Comparison of ENCODE assay signal across 9 cellular contexts in the genomic region with DNA sequence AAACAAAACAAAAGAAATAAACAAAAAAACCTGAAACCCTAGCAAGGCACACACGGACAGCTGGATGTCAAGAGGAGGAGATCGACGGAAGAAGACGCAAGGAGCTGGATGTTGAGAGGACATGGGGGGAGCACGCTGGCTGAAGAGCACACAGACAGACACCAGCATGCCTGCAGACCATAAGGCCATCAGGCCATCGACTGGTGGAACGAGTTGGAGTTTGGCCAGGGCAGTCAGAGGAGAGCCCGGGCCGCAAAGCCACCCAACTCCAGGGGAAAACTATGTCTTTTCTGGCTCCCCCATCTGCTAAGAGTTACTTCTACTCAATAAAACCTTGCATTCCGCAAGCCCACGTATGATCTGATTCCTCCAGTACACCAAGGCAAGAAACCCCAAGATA.
"Had no signal": no experiment of that assay in that cellular context is flagged by ENCODE, and none has a peak within 500 bp of the region (broad histone marks: within the 10 kb centered on the region; RNA-seq: fewer than 3 reads in every experiment).

No MANE protein-coding gene starts in this region.

- H3K36me3 Mint-ChIP-seq: IgD-negative memory B cell had no signal

- ATAC-seq: HepG2, K562 had no signal

- H3K27me3 Mint-ChIP-seq: IgD-negative memory B cell had no signal

- H3K4me3 ChIP-seq: K562 had no signal

- DNase-seq: IMR-90, KBM-7, KG1 had no signal

- H3K27ac ChIP-seq: HL-60, KMS-11 had no signal

- H3K4me3 Mint-ChIP-seq: IgD-negative memory B cell had no signal

- H3K4me2 ChIP-seq: KMS-11 had no signal

- H3K27ac Mint-ChIP-seq: IgD-negative memory B cell had no signal

- H3K9ac ChIP-seq: KMS-11 had no signal

- FAIRE-seq: HepG2, HTR-8/SVneo, K562 had no signal
